Comparison of ENCODE assay signal across 10 cellular contexts in genomic region chr19:16795042-16795441, GRCh38.
"Had no signal": no experiment of that assay in that cellular context is flagged by ENCODE, and none has a peak within 500 bp of the region (broad histone marks: within the 10 kb centered on the region; RNA-seq: fewer than 3 reads in every experiment).

No MANE protein-coding gene starts in this region.

- H2AFZ ChIP-seq: GM23248 had no signal

- DNase-seq: GM23248, GOT3, H7, HFFc6, KBM-7 had no signal

- H3K27ac ChIP-seq: GM23248, HL-60 had no signal

- H3K36me3 ChIP-seq: HAP-1 had no signal

- H3K4me1 Mint-ChIP-seq: IgD-negative memory B cell had no signal

- H3K9ac ChIP-seq: GM23248 had no signal

- ATAC-seq: HCT116, HepG2 had no signal

- H3K4me3 ChIP-seq: GM23248, HAP-1 had no signal

- H3K27ac Mint-ChIP-seq: HFFc6 had no signal

- H3K4me1 ChIP-seq: HAP-1 had no signal

- H3K4me3 Mint-ChIP-seq: HFFc6, IgD-negative memory B cell had no signal
